In the genomic region with DNA sequence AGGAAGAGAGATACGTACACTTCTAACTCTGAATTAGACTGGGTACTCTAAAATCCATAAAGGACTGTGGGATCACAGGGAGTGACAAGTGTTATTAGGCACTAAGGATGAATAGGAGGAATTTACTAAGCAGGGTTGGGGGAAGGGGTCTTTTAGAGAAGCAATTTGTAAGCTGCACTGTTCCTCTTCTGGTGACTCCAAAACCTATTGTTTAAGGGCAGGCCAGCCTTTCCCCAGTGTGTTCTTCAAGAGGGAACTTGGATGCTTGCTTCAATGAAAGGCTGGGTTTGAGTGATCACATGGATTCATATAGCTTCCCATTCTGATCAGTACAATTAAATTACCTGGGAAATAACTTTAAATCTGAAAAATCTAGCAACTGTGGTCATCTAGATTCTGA, we compare ENCODE assay signal across 24 cellular contexts.
DNase-seq lines count a peak whose midpoint lies in the region; ATAC-seq and TF ChIP-seq lines count a peak whose summit lies in the region.
"Had no signal": no experiment of that assay in that cellular context is flagged by ENCODE, and none has a peak within 500 bp of the region (broad histone marks: within the 10 kb centered on the region; RNA-seq: fewer than 3 reads in every experiment).

No MANE protein-coding gene starts in this region.

- CTCF ChIA-PET in activated B cell treated with CpG ODN at 0.5 μM for 24 hours (lab: Charles Lee): no interaction called here

- H3K9me3 Mint-ChIP-seq in GM23338 (no peaks in the 10 kb centered on the region), activated B cell treated with CpG ODN at 0.5 μM for 24 hours (no peaks in the 10 kb centered on the region), nephron progenitor cell (no peaks in the 10 kb centered on the region)
- H3K9me3 Mint-ChIP-seq: CD8-positive, alpha-beta memory T cell had no signal

- H3K4me1 ChIP-seq in GM23338 (ENCODE audit: insufficient read depth): peaks cover 19% of the 10 kb centered on the region; the same call in 1 of the 2 replicates
- H3K4me1 ChIP-seq: BLaER1 treated with 17β-estradiol and CSF1 and Interleukin-3, amounts not matched to agents 10 nM and 100 nM had no signal

- H3K27me3 ChIP-seq in GM23338 (ENCODE audit: insufficient read depth): no peaks in the 10 kb centered on the region
- H3K27me3 ChIP-seq: BLaER1 treated with 17β-estradiol and CSF1 and Interleukin-3, amounts not matched to agents 10 nM and 100 nM had no signal

- no peaks in the 10 kb centered on the region for H3K79me2 ChIP-seq in GM23338 (replicated peaks; ENCODE audit: insufficient read depth)

- POLR2A ChIA-PET in activated B cell treated with CpG ODN at 0.5 μM for 24 hours (lab: Charles Lee): no interaction called here

- no peaks in the 10 kb centered on the region for H3K27me3 Mint-ChIP-seq in GM23338 (ENCODE audit: insufficient read depth, low read depth, poor library complexity)
- no peaks in the 10 kb centered on the region for H3K27me3 Mint-ChIP-seq in activated B cell treated with CpG ODN at 0.5 μM for 24 hours
- no peaks in the 10 kb centered on the region for H3K27me3 Mint-ChIP-seq in nephron progenitor cell (ENCODE audit: low read depth, poor library complexity)

- no peak overlapping the region for H3K4me3 ChIP-seq in GM23338
- H3K4me3 ChIP-seq: BLaER1 treated with 17β-estradiol and CSF1 and Interleukin-3, amounts not matched to agents 10 nM and 100 nM had no signal

- no peak overlapping the region for H2AFZ ChIP-seq in GM23338

- H3K4me3 Mint-ChIP-seq in GM23338 (no peak overlapping the region), activated B cell treated with CpG ODN at 0.5 μM for 24 hours (no peak overlapping the region), nephron progenitor cell (no peak overlapping the region)
- H3K4me3 Mint-ChIP-seq: CD8-positive, alpha-beta memory T cell had no signal

- no peaks in the 10 kb centered on the region for H4K20me1 ChIP-seq in GM23338 (replicated peaks; ENCODE audit: insufficient read depth)

- peak; percentile 58 for ATAC-seq in GM23338
- ATAC-seq in activated B cell treated with CpG ODN at 0.5 μM for 24 hours (ENCODE audit: low read depth): no peak
- ATAC-seq in GM21423 (IDR thresholded peaks at IDR 0.05; ENCODE audit: unreplicated experiment): no peak
- ATAC-seq in left cardiac atrium: no peak
- ATAC-seq: HCT116 had no signal

- H3K36me3 ChIP-seq in GM23338 (ENCODE audit: insufficient read depth): no peaks in the 10 kb centered on the region

- H3K4me1 Mint-ChIP-seq in GM23338 (peaks cover 18% of the 10 kb centered on the region; the same call in 2 of the 3 replicates), activated B cell treated with CpG ODN at 0.5 μM for 24 hours (no peaks in the 10 kb centered on the region), nephron progenitor cell (peaks cover 5% of the 10 kb centered on the region)

- no peak overlapping the region for H3K4me2 ChIP-seq in GM23338
- H3K4me2 ChIP-seq: BLaER1 treated with 17β-estradiol and CSF1 and Interleukin-3, amounts not matched to agents 10 nM and 100 nM; KMS-11 had no signal

- intact Hi-C loops in activated B cell treated with CpG ODN at 0.5 μM for 24 hours (cut with micrococcal nuclease): no loop called here
- intact Hi-C loops in left cardiac atrium (cut with DNase I): no loop called here

- no peak overlapping the region for H3K27ac ChIP-seq in GM23338 (ENCODE audit: low read depth)
- H3K27ac ChIP-seq: BLaER1 treated with 17β-estradiol and CSF1 and Interleukin-3, amounts not matched to agents 10 nM and 100 nM; KMS-11; RWPE1 had no signal

- H3K9me2 ChIP-seq in GM23338 (ENCODE audit: insufficient read depth): no peaks in the 10 kb centered on the region

- TF ChIP-seq CTCF in GM23338 (conservative IDR thresholded peaks at IDR 0.05; ENCODE audit: low read depth in 2 of 2) (no peak), activated B cell treated with CpG ODN at 0.5 μM for 24 hours (IDR thresholded peaks at IDR 0.05) (no peak), nephron progenitor cell (IDR thresholded peaks at IDR 0.05) (no peak)

- H3K27ac Mint-ChIP-seq in GM23338 (no peak overlapping the region; the same call in 1 of the 2 replicates), activated B cell treated with CpG ODN at 0.5 μM for 24 hours (peak overlapping the region; percentile 14), nephron progenitor cell (peak overlapping the region; percentile 24)

- peaks cover 3% of the 10 kb centered on the region; the same call in 1 of the 3 replicates for H3K36me3 Mint-ChIP-seq in GM23338 (ENCODE audit: low read depth)
- H3K36me3 Mint-ChIP-seq in activated B cell treated with CpG ODN at 0.5 μM for 24 hours (ENCODE audit: low read depth): peaks cover 31% of the 10 kb centered on the region
- peaks cover 4% of the 10 kb centered on the region for H3K36me3 Mint-ChIP-seq in nephron progenitor cell (ENCODE audit: low read depth)

- H3F3A ChIP-seq in GM23338 (replicated peaks; ENCODE audit: low read depth): no peaks in the 10 kb centered on the region

- DNase-seq in NCI-H82 (lab: John Stamatoyannopoulos, UW): peak; percentile 30
- no peak for DNase-seq in NCI-H82 treated with DMSO at 0.1 percent for 48 hours (lab: John Stamatoyannopoulos, UW; ENCODE audit: unreplicated experiment)
- DNase-seq in GM23338 (ENCODE audit: low spot score): peak; percentile 32
- no peak for DNase-seq in activated B cell treated with CpG ODN at 0.5 μM for 24 hours
- DNase-seq in nephron progenitor cell: no peak
- no peak for DNase-seq in left cardiac atrium
- no peak for DNase-seq in NCI-H774 (lab: John Stamatoyannopoulos, UW)
- DNase-seq: 8988T; Calu3; CD8-positive, alpha-beta memory T cell; DMS153; GOT3; IMR-90; MV-4-11; NCI-H1105 treated with DMSO at 0.1 percent for 48 hours; NCI-H2029 treated with DMSO at 0.1 percent for 48 hours; NCI-H2171 treated with DMSO at 0.1 percent for 48 hours; NCI-H526; SIG-M5 had no signal

TF ChIP-seq in GM23338, 12 proteins besides CTCF, POLR2A, EP300 and RAD21 (continues in another document):
- TF ChIP-seq ZNF114 (CRISPR knock-in tag; IDR thresholded peaks at IDR 0.05) (no peak), EZH2 (IDR thresholded peaks at IDR 0.05; ENCODE audit: low read depth, unreplicated experiment) (no peak), EZH2phosphoT487 (IDR thresholded peaks at IDR 0.05; ENCODE audit: unreplicated experiment) (no peak), NANOG (IDR thresholded peaks at IDR 0.05; ENCODE audit: borderline replicate concordance) (no peak), POLR2AphosphoS5 (IDR thresholded peaks at IDR 0.05; ENCODE audit: low read depth) (no peak), ZNF331 (CRISPR knock-in tag; IDR thresholded peaks at IDR 0.05; ENCODE audit: low read depth) (no peak), STAT1 (IDR thresholded peaks at IDR 0.05; ENCODE audit: unreplicated experiment) (no peak), CREB1 (CRISPR knock-in tag; IDR thresholded peaks at IDR 0.05; ENCODE audit: low read depth) (no peak)
- TF ChIP-seq, protein P1, sequence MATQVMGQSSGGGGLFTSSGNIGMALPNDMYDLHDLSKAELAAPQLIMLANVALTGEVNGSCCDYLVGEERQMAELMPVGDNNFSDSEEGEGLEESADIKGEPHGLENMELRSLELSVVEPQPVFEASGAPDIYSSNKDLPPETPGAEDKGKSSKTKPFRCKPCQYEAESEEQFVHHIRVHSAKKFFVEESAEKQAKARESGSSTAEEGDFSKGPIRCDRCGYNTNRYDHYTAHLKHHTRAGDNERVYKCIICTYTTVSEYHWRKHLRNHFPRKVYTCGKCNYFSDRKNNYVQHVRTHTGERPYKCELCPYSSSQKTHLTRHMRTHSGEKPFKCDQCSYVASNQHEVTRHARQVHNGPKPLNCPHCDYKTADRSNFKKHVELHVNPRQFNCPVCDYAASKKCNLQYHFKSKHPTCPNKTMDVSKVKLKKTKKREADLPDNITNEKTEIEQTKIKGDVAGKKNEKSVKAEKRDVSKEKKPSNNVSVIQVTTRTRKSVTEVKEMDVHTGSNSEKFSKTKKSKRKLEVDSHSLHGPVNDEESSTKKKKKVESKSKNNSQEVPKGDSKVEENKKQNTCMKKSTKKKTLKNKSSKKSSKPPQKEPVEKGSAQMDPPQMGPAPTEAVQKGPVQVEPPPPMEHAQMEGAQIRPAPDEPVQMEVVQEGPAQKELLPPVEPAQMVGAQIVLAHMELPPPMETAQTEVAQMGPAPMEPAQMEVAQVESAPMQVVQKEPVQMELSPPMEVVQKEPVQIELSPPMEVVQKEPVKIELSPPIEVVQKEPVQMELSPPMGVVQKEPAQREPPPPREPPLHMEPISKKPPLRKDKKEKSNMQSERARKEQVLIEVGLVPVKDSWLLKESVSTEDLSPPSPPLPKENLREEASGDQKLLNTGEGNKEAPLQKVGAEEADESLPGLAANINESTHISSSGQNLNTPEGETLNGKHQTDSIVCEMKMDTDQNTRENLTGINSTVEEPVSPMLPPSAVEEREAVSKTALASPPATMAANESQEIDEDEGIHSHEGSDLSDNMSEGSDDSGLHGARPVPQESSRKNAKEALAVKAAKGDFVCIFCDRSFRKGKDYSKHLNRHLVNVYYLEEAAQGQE (IDR thresholded peaks at IDR 0.05; ENCODE audit: unreplicated experiment): no peak
- TF ChIP-seq, protein P2, sequence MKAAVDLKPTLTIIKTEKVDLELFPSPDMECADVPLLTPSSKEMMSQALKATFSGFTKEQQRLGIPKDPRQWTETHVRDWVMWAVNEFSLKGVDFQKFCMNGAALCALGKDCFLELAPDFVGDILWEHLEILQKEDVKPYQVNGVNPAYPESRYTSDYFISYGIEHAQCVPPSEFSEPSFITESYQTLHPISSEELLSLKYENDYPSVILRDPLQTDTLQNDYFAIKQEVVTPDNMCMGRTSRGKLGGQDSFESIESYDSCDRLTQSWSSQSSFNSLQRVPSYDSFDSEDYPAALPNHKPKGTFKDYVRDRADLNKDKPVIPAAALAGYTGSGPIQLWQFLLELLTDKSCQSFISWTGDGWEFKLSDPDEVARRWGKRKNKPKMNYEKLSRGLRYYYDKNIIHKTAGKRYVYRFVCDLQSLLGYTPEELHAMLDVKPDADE (IDR thresholded peaks at IDR 0.05): no peak

Comparison
In these comparisons a context has a peak if more than half of its experiments do, and no peak if none do; other contexts are left out.
1. DNase-seq: peak in NCI-H82 (single experiment) and GM23338 (single experiment); none in NCI-H82 treated with DMSO at 0.1 percent for 48 hours (single experiment), activated B cell treated with CpG ODN at 0.5 μM for 24 hours (single experiment), nephron progenitor cell (single experiment), left cardiac atrium (single experiment) and NCI-H774 (single experiment).